ENCODE assay signal across 1 cellular context in the genomic region with DNA sequence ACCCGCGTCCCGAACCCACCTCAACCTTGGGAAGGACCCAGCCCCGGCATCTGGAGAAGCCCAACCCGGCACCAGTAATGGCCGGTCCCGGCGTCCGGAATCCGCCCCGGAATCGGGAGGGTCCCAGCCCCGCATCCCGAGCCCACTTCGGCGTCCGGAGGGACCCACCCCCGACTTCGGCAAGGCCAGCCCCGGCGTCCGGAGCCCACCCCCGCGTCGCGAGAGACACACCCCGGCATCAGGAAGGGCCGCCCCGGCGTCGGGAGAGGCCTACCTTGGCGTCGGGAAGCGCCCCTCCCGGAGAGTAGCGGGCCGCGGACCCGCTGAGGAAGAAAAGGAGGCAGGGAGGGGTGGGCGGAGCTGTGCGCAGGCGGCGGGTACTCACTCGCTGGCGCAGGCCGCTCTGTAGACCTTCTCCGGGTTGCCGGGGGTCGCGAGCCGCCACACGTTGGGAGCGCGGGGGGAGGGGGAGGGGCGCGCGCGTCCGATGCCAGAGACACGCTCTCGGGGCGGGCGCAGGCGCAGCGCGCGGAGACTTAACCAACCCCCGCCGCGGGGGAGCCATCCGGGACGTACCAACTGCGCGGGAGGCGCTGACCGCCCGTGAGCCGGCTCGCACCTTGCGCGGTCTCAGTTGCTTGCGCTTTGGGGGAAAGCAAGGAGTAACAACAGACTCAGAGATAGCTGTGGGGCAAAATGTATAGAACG.
A peak's percentile ranks its signal among the peaks of the same experiment; 100 is the strongest.
TF ChIP-seq lines count a peak whose summit lies in the region.

TSS of gene UIMC1 (minus strand) at position 515 of the 708 bp plus-strand sequence. CDS start 24,164 bp downstream, outside the sequence.

TF ChIP-seq in HCT116, 20 proteins besides CTCF, POLR2A, EP300 and RAD21 (continued from another document):
- TF ChIP-seq, protein P1, sequence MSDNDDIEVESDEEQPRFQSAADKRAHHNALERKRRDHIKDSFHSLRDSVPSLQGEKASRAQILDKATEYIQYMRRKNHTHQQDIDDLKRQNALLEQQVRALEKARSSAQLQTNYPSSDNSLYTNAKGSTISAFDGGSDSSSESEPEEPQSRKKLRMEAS (IDR thresholded peaks at IDR 0.05): peak; percentile 96
- TF ChIP-seq ZNF274 (IDR thresholded peaks at IDR 0.05; ENCODE audit: low read depth, low read length) (no peak), POLR2AphosphoS5 (IDR thresholded peaks at IDR 0.05; ENCODE audit: low read depth, low read length) (peak; percentile 87), CBX3 (IDR thresholded peaks at IDR 0.05; ENCODE audit: low read depth) (peak; percentile 82; the same call in 1 of the 2 replicates), SRF (IDR thresholded peaks at IDR 0.05; ENCODE audit: low read depth) (no peak), CEBPB (IDR thresholded peaks at IDR 0.05; ENCODE audit: low read depth) (no peak), EZH2 (IDR thresholded peaks at IDR 0.05) (no peak)
TF ChIP-seq in HCT116: peak in this region for 10.
